In the genomic region with DNA sequence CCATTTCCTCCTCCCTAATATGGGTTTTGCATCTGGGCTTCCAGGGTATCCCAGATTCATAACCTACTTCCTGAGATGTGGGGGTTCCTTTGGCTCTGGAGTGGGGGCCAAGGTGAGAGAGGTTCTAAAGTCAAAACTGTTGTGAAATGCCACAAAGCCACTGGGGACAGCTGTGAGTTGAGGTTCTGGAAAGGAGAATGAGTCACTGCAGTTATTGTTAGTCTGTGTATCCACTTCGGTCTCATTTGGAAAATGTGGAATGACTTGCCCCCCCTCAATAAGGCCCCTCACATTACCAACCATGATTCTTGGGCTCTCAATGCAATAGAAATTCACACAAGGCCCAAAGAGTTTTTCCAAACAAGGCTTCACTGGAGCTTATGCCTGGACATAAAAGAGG, we compare ENCODE assay signal across 12 cellular contexts. TPM values are rescaled to one million over a fixed set of nuclear protein-coding genes. Genes with fewer than 3 reads are reported as not detected.
A peak's percentile ranks its signal among the peaks of the same experiment; 100 is the strongest.
DNase-seq lines count a peak whose midpoint lies in the region; ATAC-seq, FAIRE-seq and TF ChIP-seq lines count a peak whose summit lies in the region.
"Had no signal": no experiment of that assay in that cellular context is flagged by ENCODE, and none has a peak within 500 bp of the region (broad histone marks: within the 10 kb centered on the region; RNA-seq: fewer than 3 reads in every experiment).

No MANE protein-coding gene starts in this region.

- ATAC-seq in activated CD8-positive, alpha-beta T cell treated with anti-CD3 and anti-CD28 coated beads for 36 hours = no peak

- H3K27me3 Mint-ChIP-seq in MCF 10A (ENCODE audit: insufficient read depth, unreplicated experiment) (no peaks in the 10 kb centered on the region), mesothelial cell of epicardium (ENCODE audit: low read depth) (no peaks in the 10 kb centered on the region)
- H3K27me3 Mint-ChIP-seq in activated CD8-positive, alpha-beta T cell treated with anti-CD3 and anti-CD28 coated beads for 36 hours = no peaks in the 10 kb centered on the region
- H3K27me3 Mint-ChIP-seq: B cell, type B pancreatic cell had no signal

- H3K9me3 ChIP-seq in mammary epithelial cell (replicated peaks; ENCODE audit: insufficient read depth, low read length) = no peaks in the 10 kb centered on the region

- H2BK120ac ChIP-seq in mesendoderm (ENCODE audit: low read depth, low read length) = no peak overlapping the region

- H3K4me2 ChIP-seq in mammary epithelial cell (ENCODE audit: insufficient read depth, low read depth, low read length) (no peak overlapping the region), mesendoderm (ENCODE audit: low read length) (no peak overlapping the region)

- CTCF ChIA-PET in MCF 10A (lab: Yijun Ruan, JAX) = interaction anchor here (0.7 to 1.3 kb wide), 2 partner anchors 85 to 550 kb away, joined by 4 to 5 read pairs; no protein-coding TSS in a partner anchor
- CTCF ChIA-PET in mammary epithelial cell (lab: Charles Lee; ENCODE audit: low non-redundant PET) = no interaction called here
- CTCF ChIA-PET in activated CD8-positive, alpha-beta T cell treated with anti-CD3 and anti-CD28 coated beads for 36 hours (lab: Charles Lee) = interaction anchor here (0.9 to 1.2 kb wide), 2 partner anchors 85 to 120 kb away, joined by 3 to 5 read pairs; no protein-coding TSS in a partner anchor

- no peak for FAIRE-seq in urothelium cell line (lab: Jason Lieb, UNC)
- FAIRE-seq: colon had no signal

- TF ChIP-seq CTCF in MCF 10A (IDR thresholded peaks at IDR 0.05; ENCODE audit: unreplicated experiment) = no peak
- no peak for TF ChIP-seq CTCF in mammary epithelial cell (conservative IDR thresholded peaks at IDR 0.05 in 1 of 2, IDR thresholded peaks at IDR 0.05 in 1 of 2; ENCODE audit: extremely low read depth in 1 of 2, insufficient read depth in 1 of 2, low read depth in 1 of 2, low read length in 2 of 2)
- no peak for TF ChIP-seq CTCF in coronary artery (IDR thresholded peaks at IDR 0.05)
- no peak for TF ChIP-seq CTCF in mesothelial cell of epicardium (IDR thresholded peaks at IDR 0.05; ENCODE audit: unreplicated experiment)
- TF ChIP-seq CTCF in activated CD8-positive, alpha-beta T cell treated with anti-CD3 and anti-CD28 coated beads for 36 hours (IDR thresholded peaks at IDR 0.05) = no peak

- no peak overlapping the region for H3K27ac Mint-ChIP-seq in MCF 10A (ENCODE audit: low read depth, unreplicated experiment)
- H3K27ac Mint-ChIP-seq in mesothelial cell of epicardium = peak overlapping the region; percentile 22
- H3K27ac Mint-ChIP-seq in activated CD8-positive, alpha-beta T cell treated with anti-CD3 and anti-CD28 coated beads for 36 hours = no peak overlapping the region
- H3K27ac Mint-ChIP-seq: B cell had no signal

- H3K79me2 ChIP-seq in mammary epithelial cell (ENCODE audit: insufficient read depth, low read length) (no peaks in the 10 kb centered on the region), mesendoderm (ENCODE audit: control insufficient read depth, insufficient read depth, low read length) (no peaks in the 10 kb centered on the region)

- H3K27me3 ChIP-seq in mammary epithelial cell (ENCODE audit: insufficient read depth, low read length) (no peaks in the 10 kb centered on the region), mesendoderm (ENCODE audit: insufficient read depth, low read length, poor library complexity) (no peaks in the 10 kb centered on the region)

- H3K4me3 ChIP-seq in mammary epithelial cell (replicated peaks in 1 of 3; ENCODE audit: insufficient read depth in 1 of 3, low read depth in 2 of 3, low read length in 3 of 3) (no peak overlapping the region), coronary artery (no peak overlapping the region), mesendoderm (ENCODE audit: low read length) (no peak overlapping the region)

- H3K36me3 ChIP-seq in mammary epithelial cell (ENCODE audit: insufficient read depth, low read length) (no peaks in the 10 kb centered on the region), mesendoderm (ENCODE audit: control insufficient read depth, insufficient read depth, low read length) (no peaks in the 10 kb centered on the region)

- peaks cover 15% of the 10 kb centered on the region for H3K4me1 ChIP-seq in mammary epithelial cell (ENCODE audit: insufficient read depth, low read length)
- peaks cover 22% of the 10 kb centered on the region for H3K4me1 ChIP-seq in mesendoderm (ENCODE audit: control insufficient read depth, low read depth, low read length)

- WGBS in mammary epithelial cell (ENCODE audit: low coverage, missing lambda C conversion rate) = 80% methylated on average over 1 of the region's 1 CpG
- no CpG with 5 or more reads among the region's 1 CpG for WGBS in mesendoderm (ENCODE audit: extremely low coverage, insufficient coverage, low lambda C conversion rate)

- H3K4ac ChIP-seq in mesendoderm (ENCODE audit: low read depth, low read length) = no peak overlapping the region

- intact Hi-C loops in MCF 10A (cut with micrococcal nuclease) = loop anchor here (2.0 kb wide), 1 partner anchor 50 kb away; no protein-coding TSS in a partner anchor
- intact Hi-C loops in mammary epithelial cell (cut with micrococcal nuclease) = no loop called here
- intact Hi-C loops in activated CD8-positive, alpha-beta T cell treated with anti-CD3 and anti-CD28 coated beads for 36 hours (cut with micrococcal nuclease) = no loop called here

- no peak overlapping the region for H4K8ac ChIP-seq in mesendoderm (ENCODE audit: low read depth, low read length)

- POLR2A ChIA-PET in MCF 10A (lab: Yijun Ruan, JAX) = no interaction called here
- POLR2A ChIA-PET in activated CD8-positive, alpha-beta T cell treated with anti-CD3 and anti-CD28 coated beads for 36 hours (lab: Charles Lee) = interaction anchor here (0.7 kb wide), 1 partner anchor 56 kb away, joined by 4 read pairs; no protein-coding TSS in a partner anchor

- H3K9ac ChIP-seq in mammary epithelial cell (ENCODE audit: insufficient read depth, low read length) (no peak overlapping the region), mesendoderm (ENCODE audit: low read length) (no peak overlapping the region)

- dilution Hi-C loops in mammary epithelial cell (cut with HindIII; ENCODE audit: low sequenced_read_pairs) = no loop called here

- no peak overlapping the region for H3K23ac ChIP-seq in mesendoderm (ENCODE audit: low read length)

- no peak overlapping the region for H4K5ac ChIP-seq in mesendoderm (ENCODE audit: low read length)

- H3K27ac ChIP-seq in mammary epithelial cell (ENCODE audit: insufficient read depth, low read depth, low read length) = no peak overlapping the region
- H3K27ac ChIP-seq in coronary artery = peak overlapping the region; percentile 87 to 90
- H3K27ac ChIP-seq in mesendoderm (ENCODE audit: low read depth, low read length) = no peak overlapping the region

- H3K4me3 Mint-ChIP-seq in MCF 10A (ENCODE audit: unreplicated experiment) (no peak overlapping the region), mesothelial cell of epicardium (no peak overlapping the region)
- H3K4me3 Mint-ChIP-seq in activated CD8-positive, alpha-beta T cell treated with anti-CD3 and anti-CD28 coated beads for 36 hours = no peak overlapping the region
- H3K4me3 Mint-ChIP-seq: B cell had no signal

- peak; percentile 66 for DNase-seq in MCF 10A (ENCODE audit: unreplicated experiment)
- no peak for DNase-seq in mammary epithelial cell
- DNase-seq in coronary artery (ENCODE audit: low spot score) = no peak
- DNase-seq in mesothelial cell of epicardium (ENCODE audit: low spot score in 2 of 2, unreplicated experiment in 2 of 2) = no peak
- DNase-seq in urothelium cell line (ENCODE audit: low spot score) = peak; percentile 65
- no peak for DNase-seq in mesendoderm
- DNase-seq in activated CD8-positive, alpha-beta T cell treated with anti-CD3 and anti-CD28 coated beads for 36 hours = no peak
- no peak for DNase-seq in NCI-H2227 (lab: John Stamatoyannopoulos, UW; ENCODE audit: unreplicated experiment)
- DNase-seq: NCI-H187 treated with DMSO at 0.1 percent for 48 hours had no signal

- H2BK5ac ChIP-seq in mesendoderm (ENCODE audit: low read length) = no peak overlapping the region

- H2BK15ac ChIP-seq in mesendoderm (replicated peaks; ENCODE audit: low read depth) = no peak overlapping the region

- no peak overlapping the region for H2AK5ac ChIP-seq in mesendoderm (ENCODE audit: low read length)

- H3K18ac ChIP-seq in mesendoderm (ENCODE audit: low read length) = no peak overlapping the region

- H4K20me1 ChIP-seq in mammary epithelial cell (ENCODE audit: insufficient read depth, low read length) = no peaks in the 10 kb centered on the region

- peaks cover 50% of the 10 kb centered on the region for H3K4me1 Mint-ChIP-seq in MCF 10A (ENCODE audit: insufficient read depth, unreplicated experiment)
- H3K4me1 Mint-ChIP-seq in mesothelial cell of epicardium = peaks cover 64% of the 10 kb centered on the region
- H3K4me1 Mint-ChIP-seq in activated CD8-positive, alpha-beta T cell treated with anti-CD3 and anti-CD28 coated beads for 36 hours (ENCODE audit: low read depth) = no peaks in the 10 kb centered on the region

- in situ Hi-C loops in mammary epithelial cell (cut with MboI; ENCODE audit: low sequenced_read_pairs in 2 of 2) = no loop called here

- no peaks in the 10 kb centered on the region for H3K79me1 ChIP-seq in mesendoderm (ENCODE audit: low read length)

- H3K56ac ChIP-seq in mesendoderm (ENCODE audit: low read length) = no peak overlapping the region

- BruUV-seq in MCF 10A (replicated peaks; lab: Mats Ljungman, UMichigan) = no TSS peak
- BruUV-seq in mammary epithelial cell (replicated peaks; lab: Mats Ljungman, UMichigan) = no TSS peak

- H3K9me3 Mint-ChIP-seq in MCF 10A (ENCODE audit: unreplicated experiment) (peaks cover 6% of the 10 kb centered on the region), mesothelial cell of epicardium (no peaks in the 10 kb centered on the region)
- H3K9me3 Mint-ChIP-seq in activated CD8-positive, alpha-beta T cell treated with anti-CD3 and anti-CD28 coated beads for 36 hours = no peaks in the 10 kb centered on the region

- no peak overlapping the region for H2AFZ ChIP-seq in mammary epithelial cell (ENCODE audit: low read depth, low read length)

- H3K36me3 Mint-ChIP-seq in MCF 10A (ENCODE audit: insufficient read depth, unreplicated experiment) (no peaks in the 10 kb centered on the region), mesothelial cell of epicardium (no peaks in the 10 kb centered on the region)
- no peaks in the 10 kb centered on the region for H3K36me3 Mint-ChIP-seq in activated CD8-positive, alpha-beta T cell treated with anti-CD3 and anti-CD28 coated beads for 36 hours (ENCODE audit: low read depth)
- H3K36me3 Mint-ChIP-seq: type B pancreatic cell had no signal

RNA-seq across cellular contexts. Expression of a gene that starts 51.1 kb away (rescaled TPM):
- 11.4 and 13.5 TPM in 2 replicates for total RNA-seq in MCF 10A (2022)
- 10 to 100 TPM; 11.8 to 23.3 TPM for total RNA-seq in mammary epithelial cell
- polyA plus RNA-seq in mammary epithelial cell = 17.7 TPM
- polyA minus RNA-seq in mammary epithelial cell = 48.8 TPM
- total RNA-seq in mesothelial cell of epicardium = 15.4 to 20.0 TPM (median 15.6 TPM) in 3 replicates
- 9.2 TPM for polyA plus RNA-seq in mesendoderm (2013, experiment 1 of 2)
- 8.9 TPM for polyA plus RNA-seq in mesendoderm (2013, experiment 2 of 2)
- 1 to 10 TPM; 3.8 to 3.9 TPM for total RNA-seq in activated CD8-positive, alpha-beta T cell treated with anti-CD3 and anti-CD28 coated beads for 36 hours

Comparison
In these comparisons a context has a peak if more than half of its experiments do, and no peak if none do; other contexts are left out.
1. DNase-seq: peak in MCF 10A (single experiment) and urothelium cell line (single experiment); none in mammary epithelial cell (single experiment), coronary artery (single experiment), mesothelial cell of epicardium (0 of 2), mesendoderm (single experiment), activated CD8-positive, alpha-beta T cell treated with anti-CD3 and anti-CD28 coated beads for 36 hours (single experiment) and NCI-H2227 (single experiment).
2. H3K27ac ChIP-seq: peak in coronary artery (2 of 2); none in mammary epithelial cell (single experiment) and mesendoderm (single experiment).